ENCODE assay signal across 1 cellular context in genomic region chr16:69565611-69566436, GRCh38.
TF ChIP-seq lines count a peak whose summit lies in the region.

Gene NFAT5 (plus strand): TSS chr16:69565966. CDS start chr16:69566302, 336 bp downstream.

TF ChIP-seq in K562, 482 proteins besides CTCF, POLR2A, EP300 and RAD21 (continued from another document and continues in another):
- no peak; the same call in 1 of the 2 replicates for TF ChIP-seq ZC3H11A (IDR thresholded peaks at IDR 0.05; ENCODE audit: low read depth, low read length)
- TF ChIP-seq FOXP4 (CRISPR knock-in tag; IDR thresholded peaks at IDR 0.05; ENCODE audit: borderline replicate concordance) = no peak
- TF ChIP-seq GABPA (tag; conservative IDR thresholded peaks at IDR 0.05; ENCODE audit: low read depth) = peak; percentile 82
- TF ChIP-seq ZNF644 (tag; IDR thresholded peaks at IDR 0.05; ENCODE audit: low read depth) = peak; percentile 56; the same call in 1 of the 2 replicates
- peak; percentile 65 for TF ChIP-seq TFAP4 (CRISPR knock-in tag; IDR thresholded peaks at IDR 0.05; ENCODE audit: borderline replicate concordance)
- TF ChIP-seq FOSL1 (tag; conservative IDR thresholded peaks at IDR 0.05) = peak; percentile 89
- TF ChIP-seq ZNF408 (CRISPR knock-in tag; IDR thresholded peaks at IDR 0.05; ENCODE audit: low read depth) = no peak
- TF ChIP-seq RBM25 (IDR thresholded peaks at IDR 0.05; ENCODE audit: low read depth, low read length, severe bottlenecking) = peak; percentile 66
- peak; percentile 76; the same call in 1 of the 2 replicates for TF ChIP-seq CTBP1 (IDR thresholded peaks at IDR 0.05; ENCODE audit: borderline replicate concordance)
- peak; percentile 97 for TF ChIP-seq RB1 (IDR thresholded peaks at IDR 0.05; ENCODE audit: low read depth)
- TF ChIP-seq ZSCAN29 (IDR thresholded peaks at IDR 0.05) = peak; percentile 45; the same call in 1 of the 2 replicates
- peak in 1 of 2 experiments; percentile 75; a peak in 1 of 4 replicates for TF ChIP-seq RCOR1 (IDR thresholded peaks at IDR 0.05; ENCODE audit: borderline replicate concordance in 1 of 2, low read depth in 2 of 2, low read length in 2 of 2)
- TF ChIP-seq ZNF282 (CRISPR knock-in tag; IDR thresholded peaks at IDR 0.05) = no peak
- peak in 1 of 2 experiments; percentile 85; a peak in 2 of 4 replicates for TF ChIP-seq TEAD1 (CRISPR knock-in tag; IDR thresholded peaks at IDR 0.05)
- TF ChIP-seq POLR2AphosphoS2 (IDR thresholded peaks at IDR 0.05; ENCODE audit: low read length) = no peak
- no peak for TF ChIP-seq ZNF668 (CRISPR knock-in tag; IDR thresholded peaks at IDR 0.05)
- TF ChIP-seq ZNF212 (CRISPR knock-in tag; IDR thresholded peaks at IDR 0.05) = no peak
- TF ChIP-seq FOXK1 (CRISPR knock-in tag; IDR thresholded peaks at IDR 0.05; ENCODE audit: borderline replicate concordance) = no peak
- TF ChIP-seq RBFOX2 (IDR thresholded peaks at IDR 0.05; ENCODE audit: low read depth, low read length) = peak; percentile 89
- TF ChIP-seq ETV6 (IDR thresholded peaks at IDR 0.05; ENCODE audit: borderline replicate concordance in 1 of 2, low read depth in 2 of 2, low read length in 1 of 2) = no peak
- TF ChIP-seq ETV6 (CRISPR knock-in tag; IDR thresholded peaks at IDR 0.05; ENCODE audit: borderline replicate concordance) = peak; percentile 61; the same call in 1 of the 2 replicates
- peak; percentile 70; the same call in 1 of the 2 replicates for TF ChIP-seq GTF2F1 (IDR thresholded peaks at IDR 0.05; ENCODE audit: low read depth, low read length)
- peak; percentile 13 to 58 for TF ChIP-seq E2F6 (IDR thresholded peaks at IDR 0.05; ENCODE audit: borderline replicate concordance in 1 of 2, extremely low read depth in 1 of 2, insufficient read depth in 1 of 2, insufficient read length in 1 of 2, low read depth in 1 of 2, low read length in 1 of 2, poor library complexity in 1 of 2, severe bottlenecking in 1 of 2)
- TF ChIP-seq SMAD1 (IDR thresholded peaks at IDR 0.05; ENCODE audit: low read depth, low read length, partially characterized antibody) = peak; percentile 21
- TF ChIP-seq ETV5 (CRISPR knock-in tag; IDR thresholded peaks at IDR 0.05; ENCODE audit: low read depth) = peak; percentile 90
- TF ChIP-seq HCFC1 (IDR thresholded peaks at IDR 0.05; ENCODE audit: low read depth, low read length) = peak; percentile 66
- peak; percentile 95 for TF ChIP-seq GTF2E2 (tag; IDR thresholded peaks at IDR 0.05)
- TF ChIP-seq MAFK (IDR thresholded peaks at IDR 0.05; ENCODE audit: low read length) = no peak
- peak; percentile 53; the same call in 1 of the 2 replicates for TF ChIP-seq ZKSCAN1 (IDR thresholded peaks at IDR 0.05; ENCODE audit: low read depth, low read length)
- TF ChIP-seq ARID1B (IDR thresholded peaks at IDR 0.05) = no peak
- peak; percentile 84; the same call in 1 of the 2 replicates for TF ChIP-seq SP1 (CRISPR knock-in tag; IDR thresholded peaks at IDR 0.05)
- TF ChIP-seq SIN3A (IDR thresholded peaks at IDR 0.05; ENCODE audit: borderline replicate concordance in 2 of 2, control insufficient read depth in 1 of 2, low read depth in 2 of 2, low read length in 2 of 2) = peak in 1 of 2 experiments; percentile 75; a peak in 3 of 4 replicates
- no peak for TF ChIP-seq ARID2 (IDR thresholded peaks at IDR 0.05)
- peak; percentile 40 to 61; a peak in 2 of 4 replicates for TF ChIP-seq NONO (IDR thresholded peaks at IDR 0.05; ENCODE audit: low read depth in 2 of 2, low read length in 1 of 2)
- no peak for TF ChIP-seq KDM2B (CRISPR knock-in tag; IDR thresholded peaks at IDR 0.05)
- peak; percentile 74 for TF ChIP-seq RBM22 (IDR thresholded peaks at IDR 0.05; ENCODE audit: low read depth, low read length, poor library complexity, severe bottlenecking)
- 0 out of 2 replicates have a peak, but pooled peaks have one; percentile 17 for TF ChIP-seq ZNF24 (IDR thresholded peaks at IDR 0.05)
- peak; percentile 79; the same call in 1 of the 2 replicates for TF ChIP-seq GATAD2B (IDR thresholded peaks at IDR 0.05; ENCODE audit: borderline replicate concordance)
- peak; percentile 12 for TF ChIP-seq RBBP5 (IDR thresholded peaks at IDR 0.05; ENCODE audit: borderline replicate concordance, insufficient read depth, low read length, poor library complexity, severe bottlenecking)
- peak; percentile 98 for TF ChIP-seq FIP1L1 (IDR thresholded peaks at IDR 0.05; ENCODE audit: low read depth, low read length, poor library complexity, severe bottlenecking)
- TF ChIP-seq PML (IDR thresholded peaks at IDR 0.05; ENCODE audit: low read length) = peak; percentile 62; the same call in 1 of the 2 replicates
- TF ChIP-seq PTRF (tag; IDR thresholded peaks at IDR 0.05) = no peak
- peak; percentile 52 for TF ChIP-seq POU5F1 (IDR thresholded peaks at IDR 0.05; ENCODE audit: borderline replicate concordance, low read depth, low read length, partially characterized antibody)
- peak; percentile 49 for TF ChIP-seq KDM5B (IDR thresholded peaks at IDR 0.05; ENCODE audit: insufficient replicate concordance, low read depth, low read length)
- TF ChIP-seq MYNN (IDR thresholded peaks at IDR 0.05) = peak; percentile 77
- TF ChIP-seq MYNN (CRISPR knock-in tag; IDR thresholded peaks at IDR 0.05) = no peak
- peak; percentile 73; the same call in 1 of the 2 replicates for TF ChIP-seq ZNF395 (CRISPR knock-in tag; IDR thresholded peaks at IDR 0.05)
- TF ChIP-seq NRF1 (conservative IDR thresholded peaks at IDR 0.05 in 1 of 2, IDR thresholded peaks at IDR 0.05 in 1 of 2) = peak; percentile 89 to 91
- peak; percentile 95 for TF ChIP-seq XRCC5 (IDR thresholded peaks at IDR 0.05; ENCODE audit: low read depth, low read length)
- TF ChIP-seq ZNF263 (CRISPR knock-in tag; IDR thresholded peaks at IDR 0.05; ENCODE audit: borderline replicate concordance) = peak; percentile 24; the same call in 1 of the 2 replicates
- TF ChIP-seq TBL1XR1 (IDR thresholded peaks at IDR 0.05; ENCODE audit: low read length in 2 of 2) = peak; percentile 58 to 82; a peak in 2 of 4 replicates
- TF ChIP-seq ZNF766 (CRISPR knock-in tag; conservative IDR thresholded peaks at IDR 0.05) = peak; percentile 18; the same call in 1 of the 2 replicates
- TF ChIP-seq AFF4 (CRISPR knock-in tag; IDR thresholded peaks at IDR 0.05) = peak; percentile 34; the same call in 1 of the 2 replicates
- peak; percentile 50; the same call in 1 of the 2 replicates for TF ChIP-seq MXI1 (IDR thresholded peaks at IDR 0.05; ENCODE audit: low read depth, low read length)
- TF ChIP-seq EGR1 (conservative IDR thresholded peaks at IDR 0.05) = peak; percentile 42
- TF ChIP-seq ELF1 (tag; IDR thresholded peaks at IDR 0.05) = peak; percentile 93
- no peak for TF ChIP-seq RNF219 (CRISPR knock-in tag; IDR thresholded peaks at IDR 0.05)
- 0 out of 2 replicates have a peak, but pooled peaks have one; percentile 38 for TF ChIP-seq ETV1 (tag; conservative IDR thresholded peaks at IDR 0.05; ENCODE audit: low read depth)
- peak; percentile 60 for TF ChIP-seq FUS (optimal IDR thresholded peaks at IDR 0.05; ENCODE audit: low read depth, low read length)
- no peak for TF ChIP-seq IRF9 (tag; IDR thresholded peaks at IDR 0.05)
- TF ChIP-seq ETS2 (tag; IDR thresholded peaks at IDR 0.05; ENCODE audit: borderline replicate concordance, poor library complexity, severe bottlenecking) = peak; percentile 33
- TF ChIP-seq CGGBP1 (CRISPR knock-in tag; IDR thresholded peaks at IDR 0.05) = peak; percentile 99
- peak; percentile 90 for TF ChIP-seq PCBP2 (IDR thresholded peaks at IDR 0.05; ENCODE audit: low read depth, low read length, poor library complexity, severe bottlenecking)
- peak; percentile 43 for TF ChIP-seq GABPB1 (CRISPR knock-in tag; IDR thresholded peaks at IDR 0.05)
- TF ChIP-seq TAF1 (IDR thresholded peaks at IDR 0.05; ENCODE audit: control insufficient read depth, extremely low read depth, insufficient read depth, low read length, severe bottlenecking) = peak; percentile 98
